Comparison of ENCODE assay signal across 18 cellular contexts in the genomic region with DNA sequence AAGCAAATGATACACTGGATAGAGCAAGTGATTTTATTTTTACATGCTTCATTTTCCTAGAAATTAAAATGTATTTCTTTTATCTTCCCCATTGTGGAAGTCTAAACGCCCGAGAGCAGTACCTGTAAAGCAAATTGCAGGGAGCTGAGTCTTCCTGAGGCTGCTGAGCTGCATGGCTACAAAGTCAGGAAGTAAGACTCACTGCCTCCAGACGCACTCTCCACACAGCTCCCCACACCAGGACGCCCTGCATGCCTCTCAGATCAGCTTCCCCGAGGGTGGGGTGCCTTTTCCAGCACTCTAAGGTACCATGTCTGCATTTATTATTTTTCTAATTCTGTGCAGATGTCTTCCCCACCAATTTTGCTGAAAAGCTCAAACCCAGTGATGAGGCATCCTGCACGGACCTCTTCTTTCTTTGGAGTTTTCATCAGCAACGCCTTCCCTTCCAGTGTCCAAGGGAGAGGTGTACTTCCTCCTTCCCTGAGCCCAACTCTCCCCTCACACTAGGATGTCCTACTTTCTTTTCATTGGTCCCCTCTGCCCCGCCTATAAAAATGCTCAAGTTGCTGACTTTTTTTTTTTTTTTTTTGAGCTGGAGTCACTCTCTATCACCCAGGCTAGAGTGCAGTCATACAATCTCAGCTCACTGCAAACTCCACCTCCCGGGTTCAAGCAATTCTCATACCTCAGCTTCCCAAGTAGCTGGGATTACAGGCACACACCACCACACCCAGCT.
DNase-seq lines count a peak whose midpoint lies in the region; ATAC-seq, FAIRE-seq and TF ChIP-seq lines count a peak whose summit lies in the region.
"Had no signal": no experiment of that assay in that cellular context is flagged by ENCODE, and none has a peak within 500 bp of the region (broad histone marks: within the 10 kb centered on the region; RNA-seq: fewer than 3 reads in every experiment).

No MANE protein-coding gene starts in this region.

- DNase-seq in GDM1 (lab: John Stamatoyannopoulos, UW) (peak; percentile 4), IMR-90 (no peak), GM12878 (ENCODE audit: low read depth, low spot score) (no peak), neural crest cell (ENCODE audit: low read depth, low spot score) (no peak), uterus (no peak), CD1c-positive myeloid dendritic cell (ENCODE audit: extremely low spot score) (no peak)
- DNase-seq: activated effector memory CD4-positive, alpha-beta T cell treated with anti-CD3 and anti-CD28 coated beads, Interleukin-2, amount 50 U/mL, for 16 hours; AML-193; colonic mucosa; foreskin melanocyte; GM23248; MG63; NCI-H1694; SHP77 had no signal

- H3K4me2 ChIP-seq in IMR-90 (ENCODE audit: low read depth, low read length) (no peak overlapping the region), GM12878 (ENCODE audit: control insufficient read depth, insufficient read depth) (no peak overlapping the region)

- peaks cover 10% of the 10 kb centered on the region for H3K4me1 Mint-ChIP-seq in neural crest cell

- peak overlapping the region; percentile 25 for H2AFZ ChIP-seq in IMR-90 (replicated peaks; ENCODE audit: low read length, poor library complexity)
- no peak overlapping the region for H2AFZ ChIP-seq in GM12878 (ENCODE audit: control insufficient read depth, low read depth, low read length)
- H2AFZ ChIP-seq: GM23248 had no signal

- no peak for TF ChIP-seq EP300 in GM12878 (IDR thresholded peaks at IDR 0.05; ENCODE audit: borderline replicate concordance in 1 of 2, control insufficient read depth in 1 of 2, low read depth in 2 of 2, low read length in 2 of 2)

- FAIRE-seq in GM12878 (lab: Jason Lieb, UNC): no peak

- peak overlapping the region; percentile 69; the same call in 1 of the 2 replicates for H3K18ac ChIP-seq in IMR-90 (ENCODE audit: low read depth, low read length)

- H4K8ac ChIP-seq in IMR-90 (ENCODE audit: low read depth in 2 of 2, low read length in 2 of 2): peak overlapping the region; percentile 76 to 96; a peak in 3 of 4 replicates

- H3K4me3 ChIP-seq in IMR-90 (ENCODE audit: insufficient read depth, low read depth, low read length) (no peak overlapping the region), GM12878 (no peak overlapping the region), uterus (no peak overlapping the region)
- H3K4me3 ChIP-seq: colonic mucosa, GM23248, MG63, suprapubic skin had no signal

- H3K27me3 Mint-ChIP-seq in neural crest cell (ENCODE audit: low read depth): no peaks in the 10 kb centered on the region

- TF ChIP-seq POLR2A in IMR-90 (IDR thresholded peaks at IDR 0.05; ENCODE audit: low read depth, low read length): no peak
- TF ChIP-seq POLR2A in GM12878 (IDR thresholded peaks at IDR 0.05; ENCODE audit: low read depth, low read length): no peak
- no peak for TF ChIP-seq POLR2A in uterus (IDR thresholded peaks at IDR 0.05)

- dilution Hi-C loops in IMR-90 (cut with HindIII; ENCODE audit: low sequenced_read_pairs, unreplicated experiment): no loop called here

- TF ChIP-seq CTCF in IMR-90 (conservative IDR thresholded peaks at IDR 0.05; ENCODE audit: low read depth, low read length) (no peak), GM12878 (IDR thresholded peaks at IDR 0.05 in 2 of 3, conservative IDR thresholded peaks at IDR 0.05 in 1 of 3; ENCODE audit: control insufficient read depth in 2 of 3, extremely low read depth in 1 of 3, insufficient read depth in 1 of 3, low read depth in 3 of 3, low read length in 3 of 3) (no peak), neural crest cell (conservative IDR thresholded peaks at IDR 0.05) (no peak), uterus (IDR thresholded peaks at IDR 0.05) (no peak)

- H4K91ac ChIP-seq in IMR-90 (ENCODE audit: insufficient read depth, low read depth, low read length): peak overlapping the region; percentile 62; the same call in 1 of the 2 replicates

- POLR2A ChIA-PET in IMR-90 (lab: Charles Lee; ENCODE audit: unreplicated experiment) (interaction anchor here (0.6 kb wide), 1 partner anchor 117 kb away, joined by 3 read pairs; no protein-coding TSS in a partner anchor), GM12878 (lab: Charles Lee) (interaction anchor here (0.6 to 0.7 kb wide), 2 partner anchors 872 to 1304 kb away, joined by 3 read pairs; no protein-coding TSS in a partner anchor)

- ATAC-seq in IMR-90 (ENCODE audit: low read depth) (no peak), GM12878 (no peak), HG03442 (IDR thresholded peaks at IDR 0.05; ENCODE audit: unreplicated experiment) (no peak)
- ATAC-seq: activated CD4-positive, CD25-positive, alpha-beta regulatory T cell treated with anti-CD3 and anti-CD28 coated beads, Interleukin-2, amount 50 U/mL, for 24 hours; left lobe of liver had no signal

- peak overlapping the region; percentile 57 for H3K27ac Mint-ChIP-seq in neural crest cell (ENCODE audit: unreplicated experiment)

- 79% methylated on average over 2 of the region's 9 CpGs; no CpG with 5 or more reads in 1 of the 2 experiments for WGBS in IMR-90 (ENCODE audit: extremely low coverage in 2 of 2, insufficient read length in 1 of 2), 2 experiments
- WGBS in GM12878 (ENCODE audit: insufficient coverage, insufficient replicate concordance, low lambda C conversion rate, missing lambda C conversion rate): 97% methylated on average over 9 of the region's 9 CpGs

- H4K20me1 ChIP-seq in IMR-90 (ENCODE audit: insufficient read depth, low read length) (no peaks in the 10 kb centered on the region), GM12878 (ENCODE audit: control insufficient read depth, insufficient read depth) (no peaks in the 10 kb centered on the region)

- peak overlapping the region; percentile 41 for H4K5ac ChIP-seq in IMR-90 (ENCODE audit: low read depth, low read length)

- H3K9me3 Mint-ChIP-seq in neural crest cell: peaks cover 5% of the 10 kb centered on the region

- H3K36me3 Mint-ChIP-seq in neural crest cell (ENCODE audit: low read depth): peaks cover 29% of the 10 kb centered on the region

- peak overlapping the region; percentile 83; the same call in 1 of the 2 replicates for H2AK5ac ChIP-seq in IMR-90 (ENCODE audit: low read depth, low read length)

- CTCF ChIA-PET in IMR-90 (lab: Yijun Ruan, JAX) (no interaction called here), GM12878 (lab: Yijun Ruan, JAX) (no interaction called here)

- no peaks in the 10 kb centered on the region for H3K27me3 ChIP-seq in IMR-90 (ENCODE audit: control insufficient read depth, insufficient read depth, low read length)
- H3K27me3 ChIP-seq in GM12878 (replicated peaks in 1 of 2; ENCODE audit: control insufficient read depth in 2 of 2, insufficient read depth in 2 of 2, low read length in 1 of 2): no peaks in the 10 kb centered on the region
- H3K27me3 ChIP-seq in uterus: no peaks in the 10 kb centered on the region
- H3K27me3 ChIP-seq: colonic mucosa, MG63, suprapubic skin had no signal

- peak overlapping the region; percentile 99 for H2BK5ac ChIP-seq in IMR-90 (ENCODE audit: low read depth, low read length, poor library complexity, severe bottlenecking)

- H2BK15ac ChIP-seq in IMR-90 (ENCODE audit: low read depth, low read length): peak overlapping the region; percentile 3; the same call in 1 of the 3 replicates

- BruUV-seq in IMR-90 (replicated peaks; lab: Mats Ljungman, UMichigan): no TSS peak
- no TSS peak for BruUV-seq in GM12878 (replicated peaks; lab: Mats Ljungman, UMichigan)

- H3K4me3 Mint-ChIP-seq in neural crest cell: no peak overlapping the region

- peak overlapping the region; percentile 47 for H2AK9ac ChIP-seq in IMR-90 (replicated peaks; ENCODE audit: low read depth, low read length, poor library complexity)

- RAD21 ChIA-PET in GM12878 (lab: Charles Lee; ENCODE audit: unreplicated experiment): no interaction called here

- peak overlapping the region; percentile 85 for H2BK120ac ChIP-seq in IMR-90 (ENCODE audit: low read depth, low read length)

- intact Hi-C loops in IMR-90 (cut with micrococcal nuclease) (no loop called here), GM12878 (cut with micrococcal nuclease; ENCODE audit: unreplicated experiment) (no loop called here), uterus (cut with DNase I; ENCODE audit: low total_unique reads) (no loop called here)

- H3K36me3 ChIP-seq in IMR-90 (ENCODE audit: control insufficient read depth, insufficient read depth, low read length) (peaks cover 18% of the 10 kb centered on the region), GM12878 (ENCODE audit: control insufficient read depth in 2 of 2, insufficient read depth in 2 of 2, low read length in 1 of 2) (no peaks in the 10 kb centered on the region), uterus (no peaks in the 10 kb centered on the region)
- H3K36me3 ChIP-seq: colonic mucosa, MG63 had no signal

- H3K9ac ChIP-seq in IMR-90 (ENCODE audit: low read depth, low read length) (no peak overlapping the region), GM12878 (ENCODE audit: control insufficient read depth, insufficient read depth, low read length) (no peak overlapping the region)
- H3K9ac ChIP-seq: GM23248 had no signal

- no peak overlapping the region; the same call in 1 of the 2 replicates for H3K23ac ChIP-seq in IMR-90 (ENCODE audit: low read depth, low read length)

- H3K4me1 ChIP-seq in IMR-90 (ENCODE audit: control insufficient read depth, insufficient read depth, low read length): peaks cover 6% of the 10 kb centered on the region
- H3K4me1 ChIP-seq in GM12878 (ENCODE audit: control insufficient read depth, insufficient read depth, low read length): peaks cover 8% of the 10 kb centered on the region
- H3K4me1 ChIP-seq in uterus: no peaks in the 10 kb centered on the region
- H3K4me1 ChIP-seq: colonic mucosa, suprapubic skin had no signal

- H3K9me3 ChIP-seq in IMR-90 (ENCODE audit: control insufficient read depth, insufficient read depth, low read length) (peaks cover 4% of the 10 kb centered on the region), GM12878 (replicated peaks; ENCODE audit: control insufficient read depth, insufficient read depth, low read length) (peaks cover 15% of the 10 kb centered on the region), uterus (no peaks in the 10 kb centered on the region)
- H3K9me3 ChIP-seq: colonic mucosa, MG63, suprapubic skin had no signal

- H3K79me2 ChIP-seq in GM12878 (ENCODE audit: control insufficient read depth, insufficient read depth, low read length): no peaks in the 10 kb centered on the region

- H3K27ac ChIP-seq in IMR-90 (ENCODE audit: insufficient read depth, low read length): peak overlapping the region; percentile 21; the same call in 1 of the 2 replicates
- peak overlapping the region; percentile 70; the same call in 1 of the 2 replicates for H3K27ac ChIP-seq in GM12878 (ENCODE audit: control insufficient read depth, insufficient read depth)
- no peak overlapping the region for H3K27ac ChIP-seq in uterus
- H3K27ac ChIP-seq: colonic mucosa, GM23248, suprapubic skin had no signal

- TF ChIP-seq RAD21 in IMR-90 (IDR thresholded peaks at IDR 0.05; ENCODE audit: low read length) (no peak), GM12878 (IDR thresholded peaks at IDR 0.05; ENCODE audit: insufficient read depth, low read depth, low read length) (no peak)

- peak overlapping the region; percentile 95 for H2BK20ac ChIP-seq in IMR-90 (ENCODE audit: low read depth, low read length)

- H3K79me1 ChIP-seq in IMR-90 (ENCODE audit: low read depth in 1 of 2, low read length in 2 of 2): peaks cover 0 to 5% of the 10 kb centered on the region in 2 experiments; a peak in 1 of 4 replicates

- peak overlapping the region; percentile 96 for H3K4ac ChIP-seq in IMR-90 (ENCODE audit: low read depth, low read length)

- peaks cover 16% of the 10 kb centered on the region for H3K9me1 ChIP-seq in IMR-90 (ENCODE audit: insufficient read depth, low read length)

- in situ Hi-C loops in IMR-90 (cut with MboI; ENCODE audit: low sequenced_read_pairs) (no loop called here), GM12878 (cut with MboI) (no loop called here)

- no peak overlapping the region for H3K14ac ChIP-seq in IMR-90 (replicated peaks; ENCODE audit: low read depth, low read length)

- no peak overlapping the region for H3K56ac ChIP-seq in IMR-90 (ENCODE audit: extremely low read depth, insufficient read depth, low read length)

- SMC1A ChIA-PET in GM12878 (lab: Charles Lee; ENCODE audit: uncharacterized antibody, unreplicated experiment): no interaction called here

Comparison
In these comparisons a context has a peak if more than half of its experiments do, and no peak if none do; other contexts are left out.
1. H3K27ac ChIP-seq: peak in IMR-90 (single experiment) and GM12878 (single experiment); none in uterus (0 of 2).